In genomic region chr3:40191850-40192448, GRCh38 we compare ENCODE assay signal across 8 cellular contexts.
A peak's percentile ranks its signal among the peaks of the same experiment; 100 is the strongest.
DNase-seq lines count a peak whose midpoint lies in the region; ATAC-seq and TF ChIP-seq lines count a peak whose summit lies in the region.

No MANE protein-coding gene starts in this region.

- no peaks in the 10 kb centered on the region for H3K36me3 ChIP-seq in gastroesophageal sphincter

- peak; percentile 69 to 93 (median 84) for TF ChIP-seq CTCF in gastroesophageal sphincter (IDR thresholded peaks at IDR 0.05)

- DNase-seq in SIG-M5 treated with dmso at 0.1 percent for 504 hours (lab: John Stamatoyannopoulos, UW; ENCODE audit: unreplicated experiment) (peak; percentile 40), SIG-M5 (lab: John Stamatoyannopoulos, UW) (no peak), RPMI7951 (ENCODE audit: low read depth) (peak; percentile 48), pons (ENCODE audit: low spot score) (peak; percentile 59)
- DNase-seq in activated effector memory CD4-positive, alpha-beta T cell treated with Interleukin-2 at 50 U/mL for 16 hours, result peak; percentile 28

- H3K4me3 ChIP-seq in gastroesophageal sphincter, result no peak overlapping the region

- H3K4me1 ChIP-seq in gastroesophageal sphincter, result no peaks in the 10 kb centered on the region

- peak; percentile 59 for ATAC-seq in HG03159 (IDR thresholded peaks at IDR 0.05; ENCODE audit: unreplicated experiment)
- no peak for ATAC-seq in gastroesophageal sphincter
- ATAC-seq in HG02571 (IDR thresholded peaks at IDR 0.05; ENCODE audit: unreplicated experiment), result no peak

- TF ChIP-seq EP300 in gastroesophageal sphincter (IDR thresholded peaks at IDR 0.05), result no peak

- WGBS in gastroesophageal sphincter (ENCODE audit: low coverage in 1 of 2), 2 donors, result 0 to 33% methylated on average over 2 to 3 of the region's 3 CpGs

- no peak for TF ChIP-seq POLR2A in gastroesophageal sphincter (IDR thresholded peaks at IDR 0.05)

- H3K27me3 ChIP-seq in gastroesophageal sphincter, result no peaks in the 10 kb centered on the region

- no peaks in the 10 kb centered on the region for H3K9me3 ChIP-seq in gastroesophageal sphincter

- no peak overlapping the region for H3K27ac ChIP-seq in gastroesophageal sphincter
